ENCODE assay signal across 8 cellular contexts in genomic region chr11:13772223-13773046, GRCh38.
DNase-seq lines count a peak whose midpoint lies in the region; ATAC-seq and TF ChIP-seq lines count a peak whose summit lies in the region.
"Had no signal": no experiment of that assay in that cellular context is flagged by ENCODE, and none has a peak within 500 bp of the region (broad histone marks: within the 10 kb centered on the region; RNA-seq: fewer than 3 reads in every experiment).

No MANE protein-coding gene starts in this region.

- POLR2A ChIA-PET in PC-3 (lab: Charles Lee; ENCODE audit: unreplicated experiment) = interaction anchor here (0.6 kb wide), 1 partner anchor 522 kb away, joined by 5 read pairs; no protein-coding TSS in a partner anchor

- no TSS peak for BruUV-seq in PC-3 (replicated peaks; lab: Mats Ljungman, UMichigan)

- no peak overlapping the region for H3K9ac ChIP-seq in Loucy (ENCODE audit: low read depth, low read length, poor library complexity, severe bottlenecking)
- H3K9ac ChIP-seq in PC-3 (ENCODE audit: low read length) = no peak overlapping the region

- H3K36me3 ChIP-seq in Loucy (ENCODE audit: insufficient read depth, low read length) (no peaks in the 10 kb centered on the region), PC-3 (ENCODE audit: low read depth, low read length) (no peaks in the 10 kb centered on the region)

- no peaks in the 10 kb centered on the region for H3K27me3 ChIP-seq in Loucy (ENCODE audit: insufficient read depth, low read length, poor library complexity, severe bottlenecking)
- H3K27me3 ChIP-seq in PC-3 (ENCODE audit: low read length) = no peaks in the 10 kb centered on the region

- ATAC-seq in GM19351 (IDR thresholded peaks at IDR 0.05; ENCODE audit: unreplicated experiment) (peak; percentile 84), PC-3 (peak; percentile 67), naive B cell (ENCODE audit: low read depth in 2 of 2) (peak; percentile 76 to 87), HG02571 (IDR thresholded peaks at IDR 0.05; ENCODE audit: unreplicated experiment) (no peak)

- H3K4me1 Mint-ChIP-seq in naive B cell = peaks cover 3 to 6% (median 5%) of the 10 kb centered on the region in 3 donors

- no peaks in the 10 kb centered on the region for H3K36me3 Mint-ChIP-seq in naive B cell
- H3K36me3 Mint-ChIP-seq: activated naive CD4-positive, alpha-beta T cell treated with anti-CD3 and anti-CD28 coated beads, Interleukin-2, amount 50 U/mL, for 24 hours had no signal

- no peaks in the 10 kb centered on the region for H3K9me2 ChIP-seq in Loucy (replicated peaks; ENCODE audit: low read depth, low read length)
- H3K9me2 ChIP-seq in PC-3 (replicated peaks; ENCODE audit: low read length) = no peaks in the 10 kb centered on the region

- H3K27me3 Mint-ChIP-seq in naive B cell = peaks cover 0 to 12% (median 8%) of the 10 kb centered on the region in 3 donors
- H3K27me3 Mint-ChIP-seq: activated naive CD4-positive, alpha-beta T cell treated with anti-CD3 and anti-CD28 coated beads, Interleukin-2, amount 50 U/mL, for 24 hours had no signal

- no peak overlapping the region for H3K4me3 Mint-ChIP-seq in naive B cell
- H3K4me3 Mint-ChIP-seq: activated naive CD4-positive, alpha-beta T cell treated with anti-CD3 and anti-CD28 coated beads, Interleukin-2, amount 50 U/mL, for 24 hours had no signal

- no peaks in the 10 kb centered on the region for H3K9me3 ChIP-seq in Loucy (ENCODE audit: insufficient read depth, low read depth, low read length)
- no peaks in the 10 kb centered on the region for H3K9me3 ChIP-seq in PC-3 (ENCODE audit: low read length)

- H2AFZ ChIP-seq in Loucy (ENCODE audit: low read length) (0 out of 2 replicates have a peak overlapping the region, but pooled peaks have one; percentile 38), PC-3 (ENCODE audit: low read length) (no peak overlapping the region)

- no peak overlapping the region for H3K4me3 ChIP-seq in Loucy (ENCODE audit: low read length, poor library complexity, severe bottlenecking)
- H3K4me3 ChIP-seq in PC-3 (ENCODE audit: low read length) = no peak overlapping the region

- H3F3A ChIP-seq in Loucy (ENCODE audit: low read depth) = no peaks in the 10 kb centered on the region
- H3F3A ChIP-seq in PC-3 (ENCODE audit: low read length, unreplicated experiment) = no peaks in the 10 kb centered on the region

- H3K27ac Mint-ChIP-seq in naive B cell = no peak overlapping the region
- H3K27ac Mint-ChIP-seq: activated naive CD4-positive, alpha-beta T cell treated with anti-CD3 and anti-CD28 coated beads, Interleukin-2, amount 50 U/mL, for 24 hours had no signal

- no peaks in the 10 kb centered on the region for H3K9me3 Mint-ChIP-seq in naive B cell
- H3K9me3 Mint-ChIP-seq: activated naive CD4-positive, alpha-beta T cell treated with anti-CD3 and anti-CD28 coated beads, Interleukin-2, amount 50 U/mL, for 24 hours had no signal

- TF ChIP-seq CTCF in Loucy (conservative IDR thresholded peaks at IDR 0.05; ENCODE audit: low read length) (peak; percentile 89), PC-3 (conservative IDR thresholded peaks at IDR 0.05; ENCODE audit: low read depth, low read length) (peak; percentile 80)

- intact Hi-C loops in PC-3 (cut with micrococcal nuclease) = loop anchor here (1.0 to 2.0 kb wide), 4 partner anchors 184 to 477 kb away; no protein-coding TSS in a partner anchor

- no peaks in the 10 kb centered on the region for H3K79me2 ChIP-seq in Loucy (ENCODE audit: insufficient read depth, low read length)
- H3K79me2 ChIP-seq in PC-3 (ENCODE audit: low read length) = no peaks in the 10 kb centered on the region

- CTCF ChIA-PET in PC-3 (lab: Charles Lee) = interaction anchor here (0.5 to 0.8 kb wide), 4 partner anchors 14 to 468 kb away, joined by 3 to 4 read pairs (median 3); no protein-coding TSS in a partner anchor

- no peaks in the 10 kb centered on the region for H3K4me1 ChIP-seq in Loucy (ENCODE audit: insufficient read depth, low read length, poor library complexity, severe bottlenecking)
- no peaks in the 10 kb centered on the region for H3K4me1 ChIP-seq in PC-3 (ENCODE audit: insufficient read depth, low read length)

- H3K27ac ChIP-seq in PC-3 (ENCODE audit: low read length) = no peak overlapping the region

- DNase-seq in DMS153 treated with DMSO at 0.1 percent for 48 hours (lab: John Stamatoyannopoulos, UW; ENCODE audit: unreplicated experiment) = peak; percentile 63
- DNase-seq in PC-3 = peak; percentile 76
- peak; percentile 42 for DNase-seq in effector CD4-positive, alpha-beta T cell
- peak; percentile 66 for DNase-seq in naive B cell

- H4K20me1 ChIP-seq in Loucy (ENCODE audit: insufficient read depth, low read length, poor library complexity, severe bottlenecking) = no peaks in the 10 kb centered on the region
- H4K20me1 ChIP-seq in PC-3 (ENCODE audit: low read length) = no peaks in the 10 kb centered on the region

- no peak overlapping the region for H3K4me2 ChIP-seq in Loucy (ENCODE audit: low read depth, low read length, poor library complexity, severe bottlenecking)
- H3K4me2 ChIP-seq in PC-3 (ENCODE audit: low read length) = no peak overlapping the region
